Comparison of ENCODE assay signal across 8 cellular contexts in the genomic region with DNA sequence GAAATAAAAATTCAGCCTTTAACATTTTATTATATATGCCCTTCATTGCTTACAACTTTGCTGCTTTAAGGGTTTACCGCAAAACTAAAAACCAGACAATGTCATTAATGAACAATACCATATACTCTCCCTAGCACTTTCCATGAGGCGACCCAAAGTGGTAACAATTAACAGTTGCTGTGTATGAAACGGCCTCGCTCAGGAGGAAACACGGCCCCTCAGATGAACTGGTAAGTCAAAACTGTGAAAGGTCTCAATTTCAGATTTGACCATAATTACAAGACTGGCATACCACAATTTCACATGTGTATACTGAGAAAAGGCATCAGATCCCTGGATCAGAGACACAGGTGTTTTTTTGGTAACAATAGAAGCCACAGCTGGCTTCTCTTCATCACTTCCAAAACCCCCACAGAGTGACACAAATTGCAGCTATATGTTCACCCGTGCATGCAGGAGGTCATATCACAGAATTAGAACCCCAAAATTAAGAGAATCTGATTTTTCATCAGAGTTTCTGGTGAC.
"Had no signal": no experiment of that assay in that cellular context is flagged by ENCODE, and none has a peak within 500 bp of the region (broad histone marks: within the 10 kb centered on the region; RNA-seq: fewer than 3 reads in every experiment).

No MANE protein-coding gene starts in this region.

- DNase-seq: GM23248, GOT3, H7, HCEC 1CT, KG1 had no signal

- H3K9ac ChIP-seq: GM23248 had no signal

- H3K4me3 ChIP-seq: GM23248, K562 had no signal

- H2AFZ ChIP-seq: GM23248 had no signal

- H3K27ac ChIP-seq: GM23248, HL-60 had no signal

- ATAC-seq: HepG2, K562 had no signal
